Comparison of ENCODE assay signal across 19 cellular contexts in the genomic region with DNA sequence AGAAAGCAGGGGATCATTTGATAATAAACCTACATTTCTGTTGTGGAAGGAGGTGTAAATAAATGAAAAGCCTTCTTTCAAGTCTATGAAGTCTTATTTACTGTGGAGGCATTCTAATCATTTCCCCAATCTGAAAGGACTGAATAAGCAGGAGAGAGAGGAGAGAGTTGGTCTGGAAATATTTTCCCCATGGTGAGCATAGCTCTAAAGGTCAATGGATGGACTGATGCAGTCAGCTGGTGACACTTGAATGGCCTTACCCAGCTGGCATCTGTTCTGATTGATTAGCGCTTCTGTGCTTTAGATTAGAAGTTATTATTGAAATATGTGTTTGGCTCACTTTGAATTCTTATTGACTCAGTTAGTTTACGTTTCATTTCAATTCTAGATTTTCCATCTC.
DNase-seq lines count a peak whose midpoint lies in the region; TF ChIP-seq lines count a peak whose summit lies in the region.
"Had no signal": no experiment of that assay in that cellular context is flagged by ENCODE, and none has a peak within 500 bp of the region (broad histone marks: within the 10 kb centered on the region; RNA-seq: fewer than 3 reads in every experiment).

No MANE protein-coding gene starts in this region.

- no peak overlapping the region for H2BK15ac ChIP-seq in mesenchymal stem cell (ENCODE audit: low read depth, poor library complexity, severe bottlenecking)

- 98% methylated on average over 2 of the region's 2 CpGs for WGBS in hepatocyte (ENCODE audit: low lambda C conversion rate, missing lambda C conversion rate)
- 100% methylated on average over 2 of the region's 2 CpGs for WGBS in mesenchymal stem cell

- H2BK12ac ChIP-seq in mesenchymal stem cell (ENCODE audit: low read length in 2 of 2) = peak overlapping the region in 1 of 2 experiments; percentile 63

- H3K4ac ChIP-seq in mesenchymal stem cell (ENCODE audit: low read depth in 1 of 2, low read length in 2 of 2) = no peak overlapping the region

- H3K79me1 ChIP-seq in mesenchymal stem cell (replicated peaks; ENCODE audit: low read length, poor library complexity, severe bottlenecking) = peaks cover 10% of the 10 kb centered on the region

- no peak overlapping the region for H2AFZ ChIP-seq in hepatocyte
- H2AFZ ChIP-seq in mesenchymal stem cell (ENCODE audit: low read depth, low read length) = no peak overlapping the region
- H2AFZ ChIP-seq: GM23248 had no signal

- H3K27me3 ChIP-seq in hepatocyte (no peaks in the 10 kb centered on the region), mesenchymal stem cell (ENCODE audit: control insufficient read depth in 1 of 2, insufficient read depth in 1 of 2, low read length in 2 of 2) (no peaks in the 10 kb centered on the region)
- H3K27me3 ChIP-seq: BE2C; BLaER1 treated with 17β-estradiol and CSF1 and Interleukin-3, amounts not matched to agents 10 nM and 100 nM had no signal

- no peak overlapping the region for H4K8ac ChIP-seq in mesenchymal stem cell (ENCODE audit: low read length)

- H3K36me3 ChIP-seq in hepatocyte (replicated peaks; ENCODE audit: insufficient read depth, low read depth) = no peaks in the 10 kb centered on the region
- H3K36me3 ChIP-seq in mesenchymal stem cell (ENCODE audit: control insufficient read depth in 1 of 2, insufficient read depth in 2 of 2, low read depth in 1 of 2, low read length in 2 of 2) = no peaks in the 10 kb centered on the region
- H3K36me3 ChIP-seq: BE2C; BLaER1 treated with 17β-estradiol and CSF1 and Interleukin-3, amounts not matched to agents 10 nM and 100 nM had no signal

- no peak overlapping the region for H2BK120ac ChIP-seq in mesenchymal stem cell (ENCODE audit: low read depth, low read length)

- no peak overlapping the region for H4K91ac ChIP-seq in mesenchymal stem cell (ENCODE audit: low read length)

- H4K20me1 ChIP-seq in hepatocyte (ENCODE audit: insufficient read depth, poor library complexity, severe bottlenecking) = no peaks in the 10 kb centered on the region
- H4K20me1 ChIP-seq: BLaER1 treated with 17β-estradiol and CSF1 and Interleukin-3, amounts not matched to agents 10 nM and 100 nM had no signal

- no peak overlapping the region for H2BK5ac ChIP-seq in mesenchymal stem cell (ENCODE audit: low read depth, low read length, poor library complexity, severe bottlenecking)

- H3K4me3 ChIP-seq in hepatocyte (no peak overlapping the region), mesenchymal stem cell (ENCODE audit: insufficient read depth in 1 of 2, low read depth in 1 of 2, low read length in 2 of 2) (no peak overlapping the region)
- H3K4me3 ChIP-seq: A549; BLaER1 treated with 17β-estradiol and CSF1 and Interleukin-3, amounts not matched to agents 10 nM and 100 nM; GM23248 had no signal

- TF ChIP-seq CTCF in hepatocyte (IDR thresholded peaks at IDR 0.05; ENCODE audit: poor library complexity) = no peak

- H3K4me2 ChIP-seq in hepatocyte (no peak overlapping the region), mesenchymal stem cell (ENCODE audit: low read length, poor library complexity, severe bottlenecking) (no peak overlapping the region)
- H3K4me2 ChIP-seq: A549; BLaER1 treated with 17β-estradiol and CSF1 and Interleukin-3, amounts not matched to agents 10 nM and 100 nM had no signal

- no peak overlapping the region for H3K23ac ChIP-seq in mesenchymal stem cell (ENCODE audit: low read length in 2 of 2)

- peaks cover 25% of the 10 kb centered on the region for H3K79me2 ChIP-seq in hepatocyte

- H3K9me2 ChIP-seq in hepatocyte (replicated peaks; ENCODE audit: insufficient read depth) = no peaks in the 10 kb centered on the region

- no peak overlapping the region for H3K18ac ChIP-seq in mesenchymal stem cell (ENCODE audit: low read depth in 1 of 2, low read length in 2 of 2)

- DNase-seq in EH (ENCODE audit: low read depth) (peak; percentile 4), hepatocyte (ENCODE audit: low spot score) (no peak), mesenchymal stem cell (peak; percentile 6), NCI-H510A treated with DMSO at 0.1 percent for 48 hours (lab: John Stamatoyannopoulos, UW) (no peak), NCI-H524 treated with DMSO at 0.1 percent for 48 hours (lab: John Stamatoyannopoulos, UW) (no peak)
- DNase-seq in activated CD4-positive, CD25-positive, alpha-beta regulatory T cell treated with anti-CD3 and anti-CD28 coated beads, Interleukin-2, amount 50 U/mL, for 72 hours = no peak
- DNase-seq: 8988T; ACHN; AML-193; BE2C; CD4-positive, alpha-beta T cell; CD8-positive, alpha-beta memory T cell; DMS 273 treated with DMSO at 0.1 percent for 48 hours; DMS79 treated with DMSO at 0.1 percent for 48 hours; GM23248; H7; HCEC 1CT had no signal

- no peak overlapping the region for H3K9ac ChIP-seq in mesenchymal stem cell (ENCODE audit: low read length)
- H3K9ac ChIP-seq: BLaER1 treated with 17β-estradiol and CSF1 and Interleukin-3, amounts not matched to agents 10 nM and 100 nM; GM23248 had no signal

- peak overlapping the region; percentile 7 for H3K27ac ChIP-seq in hepatocyte
- H3K27ac ChIP-seq in mesenchymal stem cell (ENCODE audit: low read length, poor library complexity, severe bottlenecking) = no peak overlapping the region
- H3K27ac ChIP-seq: BLaER1 treated with 17β-estradiol and CSF1 and Interleukin-3, amounts not matched to agents 10 nM and 100 nM; GM23248 had no signal

- H2AK5ac ChIP-seq in mesenchymal stem cell (ENCODE audit: low read length, severe bottlenecking) = no peak overlapping the region

- H3K14ac ChIP-seq in mesenchymal stem cell (ENCODE audit: low read length in 2 of 2) = no peak overlapping the region

- H3K9me3 ChIP-seq in hepatocyte (ENCODE audit: low read depth) (no peaks in the 10 kb centered on the region), mesenchymal stem cell (ENCODE audit: control insufficient read depth, low read length) (no peaks in the 10 kb centered on the region)
- H3K9me3 ChIP-seq: A549; BE2C; BLaER1 treated with 17β-estradiol and CSF1 and Interleukin-3, amounts not matched to agents 10 nM and 100 nM had no signal

- H3K4me1 ChIP-seq in hepatocyte (ENCODE audit: insufficient read depth) = peaks cover 38% of the 10 kb centered on the region
- H3K4me1 ChIP-seq in mesenchymal stem cell (ENCODE audit: control insufficient read depth, insufficient read depth, low read depth, low read length) = no peaks in the 10 kb centered on the region
- H3K4me1 ChIP-seq: BLaER1 treated with 17β-estradiol and CSF1 and Interleukin-3, amounts not matched to agents 10 nM and 100 nM had no signal

Comparison
In these comparisons a context has a peak if more than half of its experiments do, and no peak if none do; other contexts are left out.
1. DNase-seq: peak in EH (single experiment) and mesenchymal stem cell (single experiment); none in hepatocyte (single experiment), NCI-H510A treated with DMSO at 0.1 percent for 48 hours (single experiment), activated CD4-positive, CD25-positive, alpha-beta regulatory T cell treated with anti-CD3 and anti-CD28 coated beads, Interleukin-2, amount 50 U/mL, for 72 hours (single experiment) and NCI-H524 treated with DMSO at 0.1 percent for 48 hours (single experiment).